Comparison of ENCODE assay signal across 16 cellular contexts in the genomic region with DNA sequence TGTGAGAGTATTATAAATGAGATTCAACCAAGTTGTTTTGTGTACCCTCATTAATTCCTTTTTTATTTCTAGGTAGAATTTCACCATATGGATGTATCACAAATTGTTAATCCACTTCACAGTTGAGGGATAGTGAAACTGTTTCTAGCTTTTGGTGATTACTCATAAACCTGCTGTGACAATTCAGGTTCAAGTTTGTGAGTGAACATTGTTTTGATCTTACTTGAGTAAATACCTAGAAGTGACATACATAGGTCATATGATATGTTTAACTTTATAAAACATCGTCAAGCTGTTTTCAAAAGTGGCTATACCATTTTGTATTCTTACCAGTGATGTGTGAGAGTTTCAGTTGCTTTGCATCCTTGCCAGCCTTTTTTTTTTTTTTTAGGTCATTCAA.
DNase-seq lines count a peak whose midpoint lies in the region; ATAC-seq and TF ChIP-seq lines count a peak whose summit lies in the region.
"Had no signal": no experiment of that assay in that cellular context is flagged by ENCODE, and none has a peak within 500 bp of the region (broad histone marks: within the 10 kb centered on the region; RNA-seq: fewer than 3 reads in every experiment).

No MANE protein-coding gene starts in this region.

- peak overlapping the region; percentile 87 for H3K27ac Mint-ChIP-seq in activated naive CD4-positive, alpha-beta T cell treated with anti-CD3 and anti-CD28 coated beads, Interleukin-2, amount 50 U/mL, for 24 hours
- H3K27ac Mint-ChIP-seq in activated CD8-positive, alpha-beta T cell treated with anti-CD3 and anti-CD28 coated beads for 36 hours = peak overlapping the region; percentile 85
- peak overlapping the region in 1 of 2 donors; percentile 81 for H3K27ac Mint-ChIP-seq in stimulated activated naive CD8-positive, alpha-beta T cell treated with anti-CD3 and anti-CD28 coated beads, Interleukin-15, amount 100 ng/mL, for 72 hours
- H3K27ac Mint-ChIP-seq in GM23338 (no peak overlapping the region), T-helper 17 cell (no peak overlapping the region)

- CTCF ChIA-PET in activated CD8-positive, alpha-beta T cell treated with anti-CD3 and anti-CD28 coated beads for 36 hours (lab: Charles Lee) = interaction anchor here (1.0 to 1.6 kb wide), 4 partner anchors 12 to 179 kb away, joined by 3 read pairs; no protein-coding TSS in a partner anchor

- no peaks in the 10 kb centered on the region for H3K79me2 ChIP-seq in GM23338 (replicated peaks; ENCODE audit: insufficient read depth)

- no peak overlapping the region for H3K4me2 ChIP-seq in GM23338

- no peaks in the 10 kb centered on the region for H3K27me3 Mint-ChIP-seq in activated naive CD4-positive, alpha-beta T cell treated with anti-CD3 and anti-CD28 coated beads, Interleukin-2, amount 50 U/mL, for 24 hours
- H3K27me3 Mint-ChIP-seq in activated CD8-positive, alpha-beta T cell treated with anti-CD3 and anti-CD28 coated beads for 36 hours = no peaks in the 10 kb centered on the region
- H3K27me3 Mint-ChIP-seq in stimulated activated naive CD8-positive, alpha-beta T cell treated with anti-CD3 and anti-CD28 coated beads, Interleukin-15, amount 100 ng/mL, for 72 hours = no peaks in the 10 kb centered on the region
- no peaks in the 10 kb centered on the region for H3K27me3 Mint-ChIP-seq in GM23338 (ENCODE audit: insufficient read depth, low read depth, poor library complexity)
- H3K27me3 Mint-ChIP-seq in T-helper 17 cell = no peaks in the 10 kb centered on the region

- H3K27ac ChIP-seq in GM23338 (ENCODE audit: low read depth) = no peak overlapping the region
- H3K27ac ChIP-seq: neutrophil, testis had no signal

- H3K9me3 Mint-ChIP-seq in activated naive CD4-positive, alpha-beta T cell treated with anti-CD3 and anti-CD28 coated beads, Interleukin-2, amount 50 U/mL, for 24 hours = no peaks in the 10 kb centered on the region
- no peaks in the 10 kb centered on the region for H3K9me3 Mint-ChIP-seq in activated CD8-positive, alpha-beta T cell treated with anti-CD3 and anti-CD28 coated beads for 36 hours
- H3K9me3 Mint-ChIP-seq in stimulated activated naive CD8-positive, alpha-beta T cell treated with anti-CD3 and anti-CD28 coated beads, Interleukin-15, amount 100 ng/mL, for 72 hours = no peaks in the 10 kb centered on the region
- no peaks in the 10 kb centered on the region for H3K9me3 Mint-ChIP-seq in GM23338

- no peaks in the 10 kb centered on the region for H3K9me2 ChIP-seq in GM23338 (ENCODE audit: insufficient read depth)

- peaks cover 3% of the 10 kb centered on the region for H3K36me3 Mint-ChIP-seq in activated naive CD4-positive, alpha-beta T cell treated with anti-CD3 and anti-CD28 coated beads, Interleukin-2, amount 50 U/mL, for 24 hours
- peaks cover 12% of the 10 kb centered on the region for H3K36me3 Mint-ChIP-seq in activated CD8-positive, alpha-beta T cell treated with anti-CD3 and anti-CD28 coated beads for 36 hours (ENCODE audit: low read depth)
- H3K36me3 Mint-ChIP-seq in GM23338 (ENCODE audit: low read depth) = no peaks in the 10 kb centered on the region
- peaks cover 3% of the 10 kb centered on the region for H3K36me3 Mint-ChIP-seq in T-helper 17 cell (ENCODE audit: low read depth)

- H3K4me1 ChIP-seq in GM23338 (ENCODE audit: insufficient read depth) = no peaks in the 10 kb centered on the region
- H3K4me1 ChIP-seq: testis had no signal

- H2AFZ ChIP-seq in GM23338 = no peak overlapping the region

- peak overlapping the region; percentile 36 for H3K4me3 Mint-ChIP-seq in activated naive CD4-positive, alpha-beta T cell treated with anti-CD3 and anti-CD28 coated beads, Interleukin-2, amount 50 U/mL, for 24 hours
- peak overlapping the region; percentile 7 for H3K4me3 Mint-ChIP-seq in activated CD8-positive, alpha-beta T cell treated with anti-CD3 and anti-CD28 coated beads for 36 hours
- H3K4me3 Mint-ChIP-seq in stimulated activated naive CD8-positive, alpha-beta T cell treated with anti-CD3 and anti-CD28 coated beads, Interleukin-15, amount 100 ng/mL, for 72 hours = peak overlapping the region in 1 of 2 donors; percentile 29
- H3K4me3 Mint-ChIP-seq in GM23338 (no peak overlapping the region), T-helper 17 cell (no peak overlapping the region)

- ATAC-seq in HG02763 (IDR thresholded peaks at IDR 0.05; ENCODE audit: unreplicated experiment) (peak; percentile 46), GM23338 (no peak), T-helper 17 cell (no peak)
- peak; percentile 83 for ATAC-seq in activated CD8-positive, alpha-beta T cell treated with anti-CD3 and anti-CD28 coated beads for 36 hours
- peak; percentile 90 for ATAC-seq in stimulated activated naive CD8-positive, alpha-beta T cell treated with anti-CD3 and anti-CD28 coated beads, Interleukin-15, amount 100 ng/mL, for 72 hours
- ATAC-seq: HepG2, right cardiac atrium had no signal

- TF ChIP-seq CTCF in activated CD8-positive, alpha-beta T cell treated with anti-CD3 and anti-CD28 coated beads for 36 hours (IDR thresholded peaks at IDR 0.05) = no peak
- no peak for TF ChIP-seq CTCF in GM23338 (conservative IDR thresholded peaks at IDR 0.05; ENCODE audit: low read depth in 2 of 2)

- DNase-seq in activated naive CD4-positive, alpha-beta T cell treated with Interleukin-2 at 50 U/mL for 16 hours = no peak
- no peak for DNase-seq in activated CD8-positive, alpha-beta T cell treated with anti-CD3 and anti-CD28 coated beads for 36 hours
- no peak for DNase-seq in stimulated activated naive CD8-positive, alpha-beta T cell treated with anti-CD3 and anti-CD28 coated beads, Interleukin-15, amount 100 ng/mL, for 72 hours
- DNase-seq in GM23338 (ENCODE audit: low spot score) = no peak
- DNase-seq in T-helper 17 cell = no peak
- no peak for DNase-seq in COLO829 (ENCODE audit: low spot score)
- DNase-seq: amniotic stem cell, GOT3, midbrain, right cardiac atrium, SIG-M5, testis had no signal

- H3F3A ChIP-seq in GM23338 (replicated peaks; ENCODE audit: low read depth) = no peaks in the 10 kb centered on the region

- no peaks in the 10 kb centered on the region for H3K36me3 ChIP-seq in GM23338 (ENCODE audit: insufficient read depth)
- H3K36me3 ChIP-seq: neutrophil had no signal

- no peaks in the 10 kb centered on the region for H3K9me3 ChIP-seq in T-helper 17 cell (ENCODE audit: control insufficient read depth, low read length, poor library complexity, severe bottlenecking)
- H3K9me3 ChIP-seq: neutrophil, testis had no signal

- intact Hi-C loops in activated CD8-positive, alpha-beta T cell treated with anti-CD3 and anti-CD28 coated beads for 36 hours (cut with micrococcal nuclease) = no loop called here

- H3K4me3 ChIP-seq in GM23338 = no peak overlapping the region
- H3K4me3 ChIP-seq: testis had no signal

- H3K4me1 Mint-ChIP-seq in activated naive CD4-positive, alpha-beta T cell treated with anti-CD3 and anti-CD28 coated beads, Interleukin-2, amount 50 U/mL, for 24 hours = peaks cover 91% of the 10 kb centered on the region
- H3K4me1 Mint-ChIP-seq in activated CD8-positive, alpha-beta T cell treated with anti-CD3 and anti-CD28 coated beads for 36 hours (ENCODE audit: low read depth) = peaks cover 74% of the 10 kb centered on the region
- H3K4me1 Mint-ChIP-seq in stimulated activated naive CD8-positive, alpha-beta T cell treated with anti-CD3 and anti-CD28 coated beads, Interleukin-15, amount 100 ng/mL, for 72 hours = peaks cover 71% of the 10 kb centered on the region
- peaks cover 6% of the 10 kb centered on the region; the same call in 2 of the 3 replicates for H3K4me1 Mint-ChIP-seq in GM23338
- H3K4me1 Mint-ChIP-seq in T-helper 17 cell = peaks cover 52% of the 10 kb centered on the region

- H4K20me1 ChIP-seq in GM23338 (replicated peaks; ENCODE audit: insufficient read depth) = no peaks in the 10 kb centered on the region

- POLR2A ChIA-PET in activated CD8-positive, alpha-beta T cell treated with anti-CD3 and anti-CD28 coated beads for 36 hours (lab: Charles Lee) = interaction anchor here (0.6 to 0.8 kb wide), 2 partner anchors 18 to 235 kb away, joined by 3 read pairs; no protein-coding TSS in a partner anchor

- H3K27me3 ChIP-seq in GM23338 (ENCODE audit: insufficient read depth) = no peaks in the 10 kb centered on the region
- H3K27me3 ChIP-seq: neutrophil, testis had no signal

TF ChIP-seq in GM23338, 12 proteins besides CTCF, POLR2A, EP300 and RAD21 (continues in another document):
- TF ChIP-seq ZNF331 (CRISPR knock-in tag; IDR thresholded peaks at IDR 0.05; ENCODE audit: low read depth) (no peak), EZH2phosphoT487 (IDR thresholded peaks at IDR 0.05; ENCODE audit: unreplicated experiment) (no peak), CREB1 (CRISPR knock-in tag; IDR thresholded peaks at IDR 0.05; ENCODE audit: low read depth) (no peak), NANOG (IDR thresholded peaks at IDR 0.05; ENCODE audit: borderline replicate concordance) (no peak)

Comparison
In these comparisons a context has a peak if more than half of its experiments do, and no peak if none do; other contexts are left out.
1. H3K27ac Mint-ChIP-seq: peak in activated naive CD4-positive, alpha-beta T cell treated with anti-CD3 and anti-CD28 coated beads, Interleukin-2, amount 50 U/mL, for 24 hours (single experiment) and activated CD8-positive, alpha-beta T cell treated with anti-CD3 and anti-CD28 coated beads for 36 hours (single experiment); none in GM23338 (single experiment) and T-helper 17 cell (single experiment).
2. H3K4me3 Mint-ChIP-seq: peak in activated naive CD4-positive, alpha-beta T cell treated with anti-CD3 and anti-CD28 coated beads, Interleukin-2, amount 50 U/mL, for 24 hours (single experiment) and activated CD8-positive, alpha-beta T cell treated with anti-CD3 and anti-CD28 coated beads for 36 hours (single experiment); none in GM23338 (single experiment) and T-helper 17 cell (single experiment).
3. ATAC-seq: peak in HG02763 (single experiment), activated CD8-positive, alpha-beta T cell treated with anti-CD3 and anti-CD28 coated beads for 36 hours (single experiment) and stimulated activated naive CD8-positive, alpha-beta T cell treated with anti-CD3 and anti-CD28 coated beads, Interleukin-15, amount 100 ng/mL, for 72 hours (single experiment); none in GM23338 (single experiment) and T-helper 17 cell (single experiment).